Comparison of ENCODE assay signal across 16 cellular contexts in the genomic region with DNA sequence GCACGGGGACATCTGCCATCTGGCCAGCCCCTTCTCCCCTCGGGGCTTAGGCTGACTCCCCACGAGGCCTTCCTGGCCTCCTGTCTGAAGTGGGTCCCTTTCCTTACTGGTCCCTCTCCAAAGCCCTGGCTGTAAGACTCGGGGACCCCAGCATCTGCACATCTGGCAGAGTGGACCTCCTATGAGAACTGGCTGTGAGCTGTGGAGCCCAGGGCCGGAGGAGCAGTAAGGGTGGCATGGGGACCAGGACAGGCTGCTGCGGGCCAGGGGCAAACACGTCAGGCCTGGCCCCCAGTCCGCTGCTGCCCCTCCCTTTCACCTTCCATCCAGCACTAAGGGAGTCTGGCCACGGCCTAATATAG. TPM values are rescaled to one million over a fixed set of nuclear protein-coding genes. Genes with fewer than 3 reads are reported as not detected.
DNase-seq lines count a peak whose midpoint lies in the region; ATAC-seq and TF ChIP-seq lines count a peak whose summit lies in the region.
"Had no signal": no experiment of that assay in that cellular context is flagged by ENCODE, and none has a peak within 500 bp of the region (broad histone marks: within the 10 kb centered on the region; RNA-seq: fewer than 3 reads in every experiment).

No MANE protein-coding gene starts in this region.

- peaks cover 7% of the 10 kb centered on the region for H3K4me1 Mint-ChIP-seq in CD4-positive, alpha-beta T cell (ENCODE audit: low read depth)
- H3K4me1 Mint-ChIP-seq in nephron progenitor cell (peaks cover 6% of the 10 kb centered on the region), progenitor cell of endocrine pancreas (ENCODE audit: low read depth) (peaks cover 4% of the 10 kb centered on the region)
- peaks cover 30 to 64% of the 10 kb centered on the region in 2 donors for H3K4me1 Mint-ChIP-seq in stimulated activated naive B cell treated with anti-CD40 and anti-IgM and Interleukin-4, amounts not matched to agents 10 μg/mL and 1 μg/mL and 100 μg/mL, for 72 hours

- no peak for ATAC-seq in Right ventricle myocardium inferior
- no peak for ATAC-seq in CD4-positive, alpha-beta T cell (ENCODE audit: poor library complexity)
- ATAC-seq in stimulated activated naive B cell treated with anti-CD40 and anti-IgM and Interleukin-4, amounts not matched to agents 10 μg/mL and 1 μg/mL and 100 μg/mL, for 72 hours (replicated peaks) = no peak
- ATAC-seq in GM19351 (IDR thresholded peaks at IDR 0.05; ENCODE audit: unreplicated experiment) = no peak

- H3K27me3 Mint-ChIP-seq in CD4-positive, alpha-beta T cell = peaks cover 38% of the 10 kb centered on the region
- peaks cover 46% of the 10 kb centered on the region for H3K27me3 Mint-ChIP-seq in nephron progenitor cell (ENCODE audit: low read depth, poor library complexity)
- peaks cover 28 to 69% of the 10 kb centered on the region in 2 donors for H3K27me3 Mint-ChIP-seq in stimulated activated naive B cell treated with anti-CD40 and anti-IgM and Interleukin-4, amounts not matched to agents 10 μg/mL and 1 μg/mL and 100 μg/mL, for 72 hours
- H3K27me3 Mint-ChIP-seq in progenitor cell of endocrine pancreas = peaks cover 3% of the 10 kb centered on the region

- H3K27ac Mint-ChIP-seq in CD4-positive, alpha-beta T cell = no peak overlapping the region
- no peak overlapping the region for H3K27ac Mint-ChIP-seq in nephron progenitor cell
- peak overlapping the region; percentile 93 for H3K27ac Mint-ChIP-seq in stimulated activated naive B cell treated with anti-CD40 and anti-IgM and Interleukin-4, amounts not matched to agents 10 μg/mL and 1 μg/mL and 100 μg/mL, for 72 hours
- no peak overlapping the region for H3K27ac Mint-ChIP-seq in progenitor cell of endocrine pancreas
- H3K27ac Mint-ChIP-seq: CD4-positive, CD25-positive, alpha-beta regulatory T cell had no signal

- no peak overlapping the region for H3K27ac ChIP-seq in CD4-positive, alpha-beta T cell (ENCODE audit: low read depth, low read length)
- H3K27ac ChIP-seq: 22Rv1; BLaER1 treated with 17β-estradiol and CSF1 and Interleukin-3, amounts not matched to agents 10 nM and 100 nM; GM23248 had no signal

- no peak for TF ChIP-seq CTCF in CD4-positive, alpha-beta T cell (IDR thresholded peaks at IDR 0.05)
- TF ChIP-seq CTCF in nephron progenitor cell (IDR thresholded peaks at IDR 0.05) (no peak), progenitor cell of endocrine pancreas (IDR thresholded peaks at IDR 0.05; ENCODE audit: unreplicated experiment) (no peak)

- POLR2A ChIA-PET in CD4-positive, alpha-beta T cell (lab: Charles Lee) = no interaction called here

- CTCF ChIA-PET in CD4-positive, alpha-beta T cell (lab: Charles Lee) = no interaction called here

- peaks cover 2% of the 10 kb centered on the region for H3K36me3 Mint-ChIP-seq in CD4-positive, alpha-beta T cell (ENCODE audit: low read depth)
- H3K36me3 Mint-ChIP-seq in nephron progenitor cell (ENCODE audit: low read depth) (peaks cover 2% of the 10 kb centered on the region), progenitor cell of endocrine pancreas (ENCODE audit: insufficient read depth) (no peaks in the 10 kb centered on the region)
- peaks cover 61 to 65% of the 10 kb centered on the region in 2 donors for H3K36me3 Mint-ChIP-seq in stimulated activated naive B cell treated with anti-CD40 and anti-IgM and Interleukin-4, amounts not matched to agents 10 μg/mL and 1 μg/mL and 100 μg/mL, for 72 hours
- H3K36me3 Mint-ChIP-seq: CD4-positive, CD25-positive, alpha-beta regulatory T cell; IgD-negative memory B cell had no signal

- peak overlapping the region; percentile 48 for H3K4me3 Mint-ChIP-seq in CD4-positive, alpha-beta T cell
- H3K4me3 Mint-ChIP-seq in nephron progenitor cell (no peak overlapping the region), progenitor cell of endocrine pancreas (ENCODE audit: low read depth) (no peak overlapping the region)
- peak overlapping the region; percentile 70 to 87 for H3K4me3 Mint-ChIP-seq in stimulated activated naive B cell treated with anti-CD40 and anti-IgM and Interleukin-4, amounts not matched to agents 10 μg/mL and 1 μg/mL and 100 μg/mL, for 72 hours

- H3K9me3 Mint-ChIP-seq in CD4-positive, alpha-beta T cell = no peaks in the 10 kb centered on the region
- H3K9me3 Mint-ChIP-seq in nephron progenitor cell (no peaks in the 10 kb centered on the region), progenitor cell of endocrine pancreas (ENCODE audit: low read depth) (no peaks in the 10 kb centered on the region)
- no peaks in the 10 kb centered on the region for H3K9me3 Mint-ChIP-seq in stimulated activated naive B cell treated with anti-CD40 and anti-IgM and Interleukin-4, amounts not matched to agents 10 μg/mL and 1 μg/mL and 100 μg/mL, for 72 hours
- H3K9me3 Mint-ChIP-seq: CD4-positive, CD25-positive, alpha-beta regulatory T cell; IgD-negative memory B cell had no signal

- H3K9me3 ChIP-seq in CD4-positive, alpha-beta T cell (ENCODE audit: control insufficient read depth, low read length) = no peaks in the 10 kb centered on the region
- H3K9me3 ChIP-seq: BLaER1 treated with 17β-estradiol and CSF1 and Interleukin-3, amounts not matched to agents 10 nM and 100 nM had no signal

- peaks cover 23% of the 10 kb centered on the region for H3K27me3 ChIP-seq in CD4-positive, alpha-beta T cell (ENCODE audit: control insufficient read depth, insufficient read depth, low read length)

- intact Hi-C loops in Right ventricle myocardium inferior (cut with DNase I) = no loop called here
- intact Hi-C loops in cardiac septum (cut with DNase I) = loop anchor here (10.0 kb wide), 1 partner anchor 408 kb away; no protein-coding TSS in a partner anchor
- intact Hi-C loops in CD4-positive, alpha-beta T cell (cut with DNase I, micrococcal nuclease) = no loop called here

- DNase-seq in Right ventricle myocardium inferior (ENCODE audit: missing footprints) = peak; percentile 61
- DNase-seq in cardiac septum (ENCODE audit: low spot score) = no peak
- no peak for DNase-seq in CD4-positive, alpha-beta T cell
- DNase-seq in nephron progenitor cell = peak; percentile 2
- no peak for DNase-seq in stimulated activated naive B cell treated with anti-CD40 and anti-IgM and Interleukin-4, amounts not matched to agents 10 μg/mL and 1 μg/mL and 100 μg/mL, for 72 hours
- no peak for DNase-seq in progenitor cell of endocrine pancreas (ENCODE audit: low spot score, unreplicated experiment)
- DNase-seq: AML-193; Calu3; CD4-positive, CD25-positive, alpha-beta regulatory T cell; DMS 273 treated with DMSO at 0.1 percent for 48 hours; H7 had no signal

RNA-seq across cellular contexts. Expression of gene EXOC3, which starts 33.8 kb away (rescaled TPM):
- total RNA-seq in Right ventricle myocardium inferior = 47.3 TPM
- total RNA-seq in cardiac septum = 42.9 TPM
- total RNA-seq in CD4-positive, alpha-beta T cell = 10 to 100 TPM; 82.4 to 84.1 TPM
- total RNA-seq in progenitor cell of endocrine pancreas = 66.5 and 67.3 TPM in 2 replicates

RNA-seq across cellular contexts. Expression of gene SLC9A3, which starts 47.5 kb away (rescaled TPM):
- total RNA-seq in Right ventricle myocardium inferior (1.1 TPM), cardiac septum (1.0 TPM), progenitor cell of endocrine pancreas (1.6 and 1.7 TPM in 2 replicates)
- 1 to 10 TPM; 2.3 to 2.5 TPM for total RNA-seq in CD4-positive, alpha-beta T cell

Comparison
In these comparisons a context has a peak if more than half of its experiments do, and no peak if none do; other contexts are left out.
1. DNase-seq: peak in Right ventricle myocardium inferior (single experiment) and nephron progenitor cell (single experiment); none in cardiac septum (single experiment), CD4-positive, alpha-beta T cell (0 of 10), stimulated activated naive B cell treated with anti-CD40 and anti-IgM and Interleukin-4, amounts not matched to agents 10 μg/mL and 1 μg/mL and 100 μg/mL, for 72 hours (single experiment) and progenitor cell of endocrine pancreas (single experiment).
2. H3K4me3 Mint-ChIP-seq: peak in CD4-positive, alpha-beta T cell (single experiment) and stimulated activated naive B cell treated with anti-CD40 and anti-IgM and Interleukin-4, amounts not matched to agents 10 μg/mL and 1 μg/mL and 100 μg/mL, for 72 hours (2 of 2); none in nephron progenitor cell (single experiment) and progenitor cell of endocrine pancreas (single experiment).